19 cellular contexts compared by ENCODE assay signal in genomic region chr12:49969027-49969426, GRCh38. TPM values are rescaled to one million over a fixed set of nuclear protein-coding genes. Genes with fewer than 3 reads are reported as not detected.
"Had no signal": no experiment of that assay in that cellular context is flagged by ENCODE, and none has a peak within 500 bp of the region (broad histone marks: within the 10 kb centered on the region; RNA-seq: fewer than 3 reads in every experiment).

No MANE protein-coding gene starts in this region.

- H3K4me1 Mint-ChIP-seq: activated T-helper 17 cell treated with anti-CD3 and anti-CD28 coated beads, Interleukin-2, amount 50 U/mL, for 72 hours had no signal

- ATAC-seq: activated CD8-positive, alpha-beta T cell treated with anti-CD3 and anti-CD28 coated beads, Interleukin-2, amount 10 ng/mL, durations not matched to agents 7 days and 5 days; activated T-helper 17 cell treated with anti-CD3 and anti-CD28 coated beads, Interleukin-2, amount 50 U/mL, for 72 hours; esophagus mucosa had no signal

- DNase-seq: activated CD4-positive, alpha-beta T cell treated with anti-CD3 and anti-CD28 coated beads for 4 hours; activated CD8-positive, alpha-beta memory T cell treated with anti-CD3 and anti-CD28 coated beads, Interleukin-2, amount 50 U/mL, for 48 hours; activated CD8-positive, alpha-beta T cell treated with anti-CD3 and anti-CD28 coated beads, Interleukin-2, amount 10 ng/mL, durations not matched to agents 7 days and 5 days; activated naive CD4-positive, alpha-beta T cell treated with anti-CD3 and anti-CD28 coated beads for 36 hours; cerebellar nuclear complex; left ventricle myocardium inferior; mesenchymal stem cell; nephron progenitor cell; T-helper 1 cell; transverse colon; WERI-Rb-1 had no signal

- H3K4me3 Mint-ChIP-seq: activated CD8-positive, alpha-beta T cell treated with anti-CD3 and anti-CD28 coated beads, Interleukin-2, amount 10 ng/mL, durations not matched to agents 7 days and 5 days; activated naive CD4-positive, alpha-beta T cell treated with anti-CD3 and anti-CD28 coated beads for 36 hours; activated T-helper 17 cell treated with anti-CD3 and anti-CD28 coated beads, Interleukin-2, amount 50 U/mL, for 72 hours; brain; nephron progenitor cell had no signal

- H3K9me3 Mint-ChIP-seq: activated naive CD4-positive, alpha-beta T cell treated with anti-CD3 and anti-CD28 coated beads for 36 hours; activated T-helper 17 cell treated with anti-CD3 and anti-CD28 coated beads, Interleukin-2, amount 50 U/mL, for 72 hours; nephron progenitor cell had no signal

- H3K4me3 ChIP-seq: left ventricle myocardium inferior, right atrium auricular region, smooth muscle cell, transverse colon had no signal

- H3K27me3 ChIP-seq: right atrium auricular region had no signal

- H2AFZ ChIP-seq: parathyroid adenoma had no signal

- H3K36me3 ChIP-seq: left ventricle myocardium inferior, right atrium auricular region, transverse colon, WERI-Rb-1 had no signal

- H3K27ac Mint-ChIP-seq: activated CD8-positive, alpha-beta T cell treated with anti-CD3 and anti-CD28 coated beads, Interleukin-2, amount 10 ng/mL, durations not matched to agents 7 days and 5 days; activated naive CD4-positive, alpha-beta T cell treated with anti-CD3 and anti-CD28 coated beads for 36 hours; activated T-helper 17 cell treated with anti-CD3 and anti-CD28 coated beads, Interleukin-2, amount 50 U/mL, for 72 hours; brain; nephron progenitor cell had no signal

- H3K9me3 ChIP-seq: left ventricle myocardium inferior, right atrium auricular region, transverse colon had no signal

- H3K79me2 ChIP-seq: parathyroid adenoma had no signal

- H3K36me3 Mint-ChIP-seq: brain had no signal

- H3K27ac ChIP-seq: left ventricle myocardium inferior, parathyroid adenoma, right atrium auricular region, transverse colon, WERI-Rb-1 had no signal

- H3K4me2 ChIP-seq: smooth muscle cell had no signal

- H3K9ac ChIP-seq: parathyroid adenoma had no signal

RNA-seq across cellular contexts. Expression of gene AQP6, which starts 3.7 kb away (rescaled TPM):
- total RNA-seq: activated CD8-positive, alpha-beta T cell treated with anti-CD3 and anti-CD28 coated beads, Interleukin-2, amount 10 ng/mL, durations not matched to agents 7 days and 5 days; activated naive CD4-positive, alpha-beta T cell treated with anti-CD3 and anti-CD28 coated beads for 36 hours; activated T-helper 17 cell treated with anti-CD3 and anti-CD28 coated beads, Interleukin-2, amount 50 U/mL, for 72 hours; dermis microvascular lymphatic vessel endothelial cell; esophagus mucosa; left ventricle myocardium inferior; smooth muscle cell had no signal
- polyA plus RNA-seq: smooth muscle cell had no signal

RNA-seq across cellular contexts. Expression of gene AQP5, which starts 7.4 kb away (rescaled TPM):
- total RNA-seq: activated CD8-positive, alpha-beta T cell treated with anti-CD3 and anti-CD28 coated beads, Interleukin-2, amount 10 ng/mL, durations not matched to agents 7 days and 5 days; activated naive CD4-positive, alpha-beta T cell treated with anti-CD3 and anti-CD28 coated beads for 36 hours; activated T-helper 17 cell treated with anti-CD3 and anti-CD28 coated beads, Interleukin-2, amount 50 U/mL, for 72 hours; smooth muscle cell; transverse colon had no signal
- polyA plus RNA-seq: keratinocyte, smooth muscle cell had no signal

RNA-seq across cellular contexts. Expression of gene AQP2, which starts 18.5 kb away (rescaled TPM):
- total RNA-seq: activated CD8-positive, alpha-beta T cell treated with anti-CD3 and anti-CD28 coated beads, Interleukin-2, amount 10 ng/mL, durations not matched to agents 7 days and 5 days; activated naive CD4-positive, alpha-beta T cell treated with anti-CD3 and anti-CD28 coated beads for 36 hours; activated T-helper 17 cell treated with anti-CD3 and anti-CD28 coated beads, Interleukin-2, amount 50 U/mL, for 72 hours; dermis microvascular lymphatic vessel endothelial cell; esophagus mucosa; left ventricle myocardium inferior; transverse colon had no signal
- polyA plus RNA-seq: keratinocyte had no signal
